Comparison of ENCODE assay signal across 8 cellular contexts in genomic region chr1:202192770-202193613, GRCh38. TPM values are rescaled to one million over a fixed set of nuclear protein-coding genes. Genes with fewer than 3 reads are reported as not detected.
DNase-seq lines count a peak whose midpoint lies in the region; ATAC-seq, FAIRE-seq and TF ChIP-seq lines count a peak whose summit lies in the region.

No MANE protein-coding gene starts in this region.

- CTCF ChIA-PET in A549 (lab: Yijun Ruan, JAX): interaction anchor here (0.9 to 5.4 kb wide), 53 partner anchors 8 to 526 kb away, joined by 3 to 93 read pairs (median 6); partner anchors contain the start of genes PTPN7 and UBE2T
- CTCF ChIA-PET in activated CD4-positive, alpha-beta memory T cell treated with anti-CD3 and anti-CD28 coated beads, Interleukin-2, amount 10 ng/mL, durations not matched to agents 7 days and 5 days (lab: Charles Lee): interaction anchor here (0.6 to 2.1 kb wide), 36 partner anchors 9 to 526 kb away, joined by 3 to 40 read pairs (median 4); partner anchors contain the start of gene UBE2T

- H3K9me3 ChIP-seq in A549: no peaks in the 10 kb centered on the region
- H3K9me3 ChIP-seq in effector memory CD4-positive, alpha-beta T cell (ENCODE audit: control insufficient read depth, low read length): no peaks in the 10 kb centered on the region

- no peak overlapping the region for H3K4me3 Mint-ChIP-seq in activated CD4-positive, alpha-beta memory T cell treated with anti-CD3 and anti-CD28 coated beads, Interleukin-2, amount 10 ng/mL, durations not matched to agents 7 days and 5 days

- TF ChIP-seq CTCF in A549 (IDR thresholded peaks at IDR 0.05) (peak; percentile 88), GM12865 (IDR thresholded peaks at IDR 0.05; ENCODE audit: insufficient read depth, low read depth, low read length, missing control alignments) (peak; percentile 91)

- DNase-seq in A549 (ENCODE audit: low read depth in 1 of 2, low spot score in 1 of 2): peak; percentile 60 to 64
- peak; percentile 61 for DNase-seq in GM12865 (ENCODE audit: low read depth)
- DNase-seq in NCI-H2171 (lab: John Stamatoyannopoulos, UW): peak; percentile 47
- DNase-seq in activated CD4-positive, alpha-beta memory T cell treated with anti-CD3 and anti-CD28 coated beads, Interleukin-2, amount 10 ng/mL, durations not matched to agents 7 days and 5 days: peak; percentile 44
- DNase-seq in effector memory CD4-positive, alpha-beta T cell: peak; percentile 15 to 31 (median 25)
- DNase-seq in midbrain (lab: John Stamatoyannopoulos, UW): peak; percentile 42
- peak; percentile 22 for DNase-seq in stimulated activated CD8-positive, alpha-beta memory T cell treated with anti-CD3 and anti-CD28 coated beads, Interleukin-7, amount 100 ng/mL, for 24 hours (ENCODE audit: low read depth)

- FAIRE-seq in A549 (lab: Jason Lieb, UNC): no peak

- peak overlapping the region; percentile 68 for H3K4me2 ChIP-seq in A549

- POLR2A ChIA-PET in A549 (lab: Yijun Ruan, JAX): interaction anchor here (1.0 to 1.2 kb wide), 2 partner anchors 43 to 134 kb away, joined by 3 to 6 read pairs; no protein-coding TSS in a partner anchor
- POLR2A ChIA-PET in activated CD4-positive, alpha-beta memory T cell treated with anti-CD3 and anti-CD28 coated beads, Interleukin-2, amount 10 ng/mL, durations not matched to agents 7 days and 5 days (lab: Charles Lee): interaction anchor here (1.2 kb wide), 1 partner anchor 30 kb away, joined by 3 read pairs; no protein-coding TSS in a partner anchor

- no peaks in the 10 kb centered on the region for H3K36me3 ChIP-seq in effector memory CD4-positive, alpha-beta T cell (ENCODE audit: control insufficient read depth, insufficient read depth, low read length)

- H3K4me3 ChIP-seq in A549 (peak overlapping the region; percentile 36; the same call in 1 of the 3 replicates), GM12865 (ENCODE audit: low read depth, low read length) (no peak overlapping the region)
- no peak overlapping the region for H3K4me3 ChIP-seq in effector memory CD4-positive, alpha-beta T cell (ENCODE audit: insufficient read depth, low read depth, low read length, poor library complexity, severe bottlenecking)

- H3K9me3 Mint-ChIP-seq in activated CD4-positive, alpha-beta memory T cell treated with anti-CD3 and anti-CD28 coated beads, Interleukin-2, amount 10 ng/mL, durations not matched to agents 7 days and 5 days: no peaks in the 10 kb centered on the region

- WGBS in A549 (ENCODE audit: missing lambda C conversion rate): 42% methylated on average over 14 of the region's 18 CpGs

- peaks cover 29% of the 10 kb centered on the region for H3K27me3 Mint-ChIP-seq in activated CD4-positive, alpha-beta memory T cell treated with anti-CD3 and anti-CD28 coated beads, Interleukin-2, amount 10 ng/mL, durations not matched to agents 7 days and 5 days

- H3K27ac ChIP-seq in A549: peak overlapping the region; percentile 56 to 76; a peak in 5 of 6 replicates
- no peak overlapping the region for H3K27ac ChIP-seq in effector memory CD4-positive, alpha-beta T cell (ENCODE audit: insufficient read depth, low read length, poor library complexity, severe bottlenecking)

- H3K4me1 Mint-ChIP-seq in activated CD4-positive, alpha-beta memory T cell treated with anti-CD3 and anti-CD28 coated beads, Interleukin-2, amount 10 ng/mL, durations not matched to agents 7 days and 5 days: no peaks in the 10 kb centered on the region

- TF ChIP-seq EP300 in A549 (IDR thresholded peaks at IDR 0.05): no peak

- peaks cover 9% of the 10 kb centered on the region; the same call in 2 of the 3 replicates for H3K4me1 ChIP-seq in A549
- peaks cover 10% of the 10 kb centered on the region for H3K4me1 ChIP-seq in effector memory CD4-positive, alpha-beta T cell (ENCODE audit: control insufficient read depth, insufficient read depth, low read length, poor library complexity, severe bottlenecking)

- peak; percentile 87 to 91 for TF ChIP-seq RAD21 in A549 (conservative IDR thresholded peaks at IDR 0.05 in 1 of 2, IDR thresholded peaks at IDR 0.05 in 1 of 2)

- H3K27me3 ChIP-seq in effector memory CD4-positive, alpha-beta T cell (replicated peaks; ENCODE audit: control insufficient read depth, insufficient read depth, low read length, poor library complexity, severe bottlenecking): peaks cover 12% of the 10 kb centered on the region

- no peaks in the 10 kb centered on the region for H3K36me3 Mint-ChIP-seq in activated CD4-positive, alpha-beta memory T cell treated with anti-CD3 and anti-CD28 coated beads, Interleukin-2, amount 10 ng/mL, durations not matched to agents 7 days and 5 days (ENCODE audit: low read depth)

- peak; percentile 37 to 78; a peak in 5 of 6 replicates for ATAC-seq in A549
- ATAC-seq in HG03159 (IDR thresholded peaks at IDR 0.05; ENCODE audit: unreplicated experiment): no peak

- H3K27ac Mint-ChIP-seq in activated CD4-positive, alpha-beta memory T cell treated with anti-CD3 and anti-CD28 coated beads, Interleukin-2, amount 10 ng/mL, durations not matched to agents 7 days and 5 days: no peak overlapping the region

- no peak for TF ChIP-seq POLR2A in A549 (IDR thresholded peaks at IDR 0.05; ENCODE audit: low read length)

TF ChIP-seq in A549, 52 proteins besides CTCF, POLR2A, EP300 and RAD21:
- TF ChIP-seq SMC3 (IDR thresholded peaks at IDR 0.05): peak; percentile 92
- TF ChIP-seq ZNF302 (CRISPR knock-in tag; IDR thresholded peaks at IDR 0.05): no peak
- no peak for TF ChIP-seq MAZ (IDR thresholded peaks at IDR 0.05; ENCODE audit: borderline replicate concordance, low read depth, low read length)
- TF ChIP-seq RFX5 (IDR thresholded peaks at IDR 0.05): no peak
TF ChIP-seq in A549: peak in this region for 1.

RNA-seq across cellular contexts. Expression of gene LGR6, which starts 0.6 kb away (rescaled TPM):
- polyA plus RNA-seq in A549 (2011; rRNA removed) (0.84 and 1.3 TPM in 2 replicates), A549 (2017; fragmentation: RNase III; extraction: RNeasy Plus Mini Kit Qiagen cat#74134 plus additional on column Dnase treatment) (0.60 to 1.3 TPM (median 1.1 TPM) in 3 replicates)
- polyA plus RNA-seq in A549 (2012; cell fraction: cytosol; rRNA removed): 0.15 and 0.19 TPM in 2 replicates
- 0.61 and 0.73 TPM in 2 replicates for polyA plus RNA-seq in A549 (2012; cell fraction: nucleus; rRNA removed)
- polyA minus RNA-seq in A549 (2011; rRNA and poly(A)+ RNA removed): 3.1 and 4.3 TPM in 2 replicates
- under 1 TPM in 1 of 2 experiments, not detected in 1; 0.08 TPM for total RNA-seq in activated CD4-positive, alpha-beta memory T cell treated with anti-CD3 and anti-CD28 coated beads, Interleukin-2, amount 10 ng/mL, durations not matched to agents 7 days and 5 days

RNA-seq across cellular contexts. Expression of gene PTPN7, which starts 32.6 kb away (rescaled TPM):
- 0.08 TPM in 1 of 2 replicates, not detected in the other for polyA plus RNA-seq in A549 (2011; rRNA removed)
- polyA plus RNA-seq in A549 (2012; cell fraction: cytosol; rRNA removed): 0.03 and 0.07 TPM in 2 replicates
- 0.06 TPM in 1 of 2 replicates, not detected in the other for polyA plus RNA-seq in A549 (2012; cell fraction: nucleus; rRNA removed)
- not detected in 3 replicates for polyA plus RNA-seq in A549 (2017; fragmentation: RNase III; extraction: RNeasy Plus Mini Kit Qiagen cat#74134 plus additional on column Dnase treatment)
- not detected in 2 replicates for polyA minus RNA-seq in A549 (2011; rRNA and poly(A)+ RNA removed)
- total RNA-seq in activated CD4-positive, alpha-beta memory T cell treated with anti-CD3 and anti-CD28 coated beads, Interleukin-2, amount 10 ng/mL, durations not matched to agents 7 days and 5 days: 100 to 1,000 TPM; 228 to 231 TPM

RNA-seq across cellular contexts. Expression of gene ARL8A, which starts 48.5 kb away (rescaled TPM):
- polyA plus RNA-seq in A549 (2011; rRNA removed) (49.8 and 57.8 TPM in 2 replicates), A549 (2017; fragmentation: RNase III; extraction: RNeasy Plus Mini Kit Qiagen cat#74134 plus additional on column Dnase treatment) (18.0 to 25.6 TPM (median 23.4 TPM) in 3 replicates)
- 31.8 and 37.2 TPM in 2 replicates for polyA plus RNA-seq in A549 (2012; cell fraction: cytosol; rRNA removed)
- polyA plus RNA-seq in A549 (2012; cell fraction: nucleus; rRNA removed): 30.9 and 32.5 TPM in 2 replicates
- polyA minus RNA-seq in A549 (2011; rRNA and poly(A)+ RNA removed): 26.5 and 50.1 TPM in 2 replicates
- 10 to 100 TPM; 62.4 to 63.8 TPM for total RNA-seq in activated CD4-positive, alpha-beta memory T cell treated with anti-CD3 and anti-CD28 coated beads, Interleukin-2, amount 10 ng/mL, durations not matched to agents 7 days and 5 days
